ENCODE assay signal across 15 cellular contexts in genomic region chr18:55501594-55502345, GRCh38.
DNase-seq lines count a peak whose midpoint lies in the region; ATAC-seq and TF ChIP-seq lines count a peak whose summit lies in the region.
"Had no signal": no experiment of that assay in that cellular context is flagged by ENCODE, and none has a peak within 500 bp of the region (broad histone marks: within the 10 kb centered on the region; RNA-seq: fewer than 3 reads in every experiment).

No MANE protein-coding gene starts in this region.

- no peak for DNase-seq in left ventricle myocardium inferior
- DNase-seq in left cardiac atrium, result no peak
- DNase-seq in brain microvascular endothelial cell, result no peak
- DNase-seq in stimulated activated naive CD4-positive, alpha-beta T cell treated with Interleukin-2 at 50 U/mL for 16 hours (lab: John Stamatoyannopoulos, UW), result no peak
- DNase-seq in cerebellar nuclear complex (lab: John Stamatoyannopoulos, UW), result no peak
- DNase-seq in NCI-H2227 treated with DMSO at 0.1 percent for 48 hours (lab: John Stamatoyannopoulos, UW), result no peak
- no peak for DNase-seq in activated CD8-positive, alpha-beta memory T cell treated with anti-CD3 and anti-CD28 coated beads, Interleukin-2, amount 50 U/mL, for 48 hours
- DNase-seq: ACHN; effector memory CD8-positive, alpha-beta T cell; GDM1; natural killer cell; NCI-H187 treated with DMSO at 0.1 percent for 48 hours; T-helper 2 cell had no signal

- H3K4me1 ChIP-seq in left ventricle myocardium inferior (peaks cover 50% of the 10 kb centered on the region), mesodermal cell (ENCODE audit: control insufficient read depth, insufficient read depth, low read length, poor library complexity, severe bottlenecking) (peaks cover 37% of the 10 kb centered on the region)

- in situ Hi-C loops in brain microvascular endothelial cell (cut with HindIII; ENCODE audit: low pct_ligation_motif_present, low sequenced_read_pairs), result no loop called here

- 11% methylated on average over 1 of the region's 4 CpGs; no CpG with 5 or more reads in 1 of the 2 experiments for WGBS in mesodermal cell (ENCODE audit: insufficient coverage in 2 of 2), 2 experiments

- TF ChIP-seq CTCF in left ventricle myocardium inferior (IDR thresholded peaks at IDR 0.05; ENCODE audit: borderline replicate concordance), result no peak
- no peak for TF ChIP-seq CTCF in brain microvascular endothelial cell (IDR thresholded peaks at IDR 0.05; ENCODE audit: low read depth, low read length, missing control alignments)

- H3K36me3 ChIP-seq in left ventricle myocardium inferior (no peaks in the 10 kb centered on the region), brain microvascular endothelial cell (replicated peaks) (no peaks in the 10 kb centered on the region), mesodermal cell (ENCODE audit: control insufficient read depth, insufficient read depth, low read length) (peaks cover 6% of the 10 kb centered on the region)

- ATAC-seq in left cardiac atrium, result no peak
- ATAC-seq: effector memory CD8-positive, alpha-beta T cell; natural killer cell; stimulated activated effector memory CD8-positive, alpha-beta T cell treated with anti-CD3 and anti-CD28 coated beads, Interleukin-12 subunit alpha, Interleukin-12 subunit beta, amount 100 ng/mL, for 72 hours had no signal

- intact Hi-C loops in left ventricle myocardium inferior (cut with micrococcal nuclease), result loop anchor here (10.0 kb wide), 2 partner anchors 77 to 187 kb away; no protein-coding TSS in a partner anchor
- intact Hi-C loops in left cardiac atrium (cut with DNase I), result no loop called here

- H3K27ac ChIP-seq in left ventricle myocardium inferior (replicated peaks) (peak overlapping the region; percentile 70), brain microvascular endothelial cell (peak overlapping the region; percentile 82), mesodermal cell (ENCODE audit: low read depth, low read length, severe bottlenecking) (peak overlapping the region; percentile 83)

- H3K27me3 ChIP-seq in left ventricle myocardium inferior (ENCODE audit: low read depth), result no peaks in the 10 kb centered on the region
- H3K27me3 ChIP-seq in brain microvascular endothelial cell (replicated peaks), result no peaks in the 10 kb centered on the region

- H3K4me3 ChIP-seq in left ventricle myocardium inferior, result no peak overlapping the region
- no peak overlapping the region for H3K4me3 ChIP-seq in brain microvascular endothelial cell (ENCODE audit: low read depth, low read length)
- no peak overlapping the region for H3K4me3 ChIP-seq in mesodermal cell (ENCODE audit: extremely low read depth, insufficient read depth, low read length, poor library complexity, severe bottlenecking)

- H3K9me3 ChIP-seq in left ventricle myocardium inferior (replicated peaks) (no peaks in the 10 kb centered on the region), mesodermal cell (ENCODE audit: control insufficient read depth, low read length) (no peaks in the 10 kb centered on the region)
